Comparison of ENCODE assay signal across 4 cellular contexts in the genomic region with DNA sequence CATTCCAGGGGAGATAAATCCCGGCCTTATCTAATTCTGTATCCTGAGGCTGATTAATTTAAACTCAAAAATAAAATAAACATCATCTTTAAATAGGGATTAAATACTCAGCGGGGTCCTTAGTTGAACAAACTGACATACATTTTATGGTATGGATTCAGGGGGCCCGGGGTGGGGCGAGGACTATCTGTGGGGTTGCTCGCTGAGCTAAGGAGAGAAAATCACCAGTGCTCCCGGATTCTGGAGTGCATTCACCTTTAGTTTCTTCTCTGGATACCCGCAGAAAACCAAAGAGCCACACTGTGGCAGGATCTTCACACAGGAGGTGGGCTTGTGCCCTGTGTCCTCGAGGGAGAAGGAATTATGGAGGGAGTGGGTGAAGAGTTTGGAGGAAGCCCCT.
A peak's percentile ranks its signal among the peaks of the same experiment; 100 is the strongest.
DNase-seq lines count a peak whose midpoint lies in the region.
"Not testable (repeated sequence)": the region's sequence is repeated elsewhere in the genome, so short reads cannot be mapped to it uniquely, and the experiment has no call there.

No MANE protein-coding gene starts in this region.

- not testable (repeated sequence) for H3K4ac ChIP-seq in mesendoderm (ENCODE audit: low read depth, low read length); neuronal stem cell (ENCODE audit: low read length); trophoblast cell (ENCODE audit: low read depth, low read length)

- not testable (repeated sequence) for H3K27me3 Mint-ChIP-seq in activated CD4-positive, alpha-beta T cell treated with anti-CD3 and anti-CD28 coated beads, Interleukin-2, amount 10 ng/mL, durations not matched to agents 24 days and 14 days

- H3K4me1 Mint-ChIP-seq in activated CD4-positive, alpha-beta T cell treated with anti-CD3 and anti-CD28 coated beads, Interleukin-2, amount 10 ng/mL, durations not matched to agents 24 days and 14 days, result not testable (repeated sequence)

- H3K4me1 ChIP-seq in mesendoderm (ENCODE audit: control insufficient read depth, low read depth, low read length); neuronal stem cell (ENCODE audit: control insufficient read depth in 2 of 2, insufficient read depth in 1 of 2, low read depth in 1 of 2, low read length in 2 of 2); trophoblast cell (ENCODE audit: control insufficient read depth in 1 of 2, insufficient read depth in 2 of 2, low read length in 2 of 2): not testable (repeated sequence)

- H2AFZ ChIP-seq in neuronal stem cell (ENCODE audit: low read length); trophoblast cell (ENCODE audit: insufficient read depth, low read length, poor library complexity): not testable (repeated sequence)

- H2AK5ac ChIP-seq in mesendoderm (ENCODE audit: low read length); neuronal stem cell (ENCODE audit: low read depth, low read length); trophoblast cell (ENCODE audit: low read length): not testable (repeated sequence)

- H3K4me3 ChIP-seq in mesendoderm (ENCODE audit: low read length) (peak overlapping the region; percentile 20), trophoblast cell (ENCODE audit: low read depth, low read length) (peak overlapping the region; percentile 47)
- not testable (repeated sequence) for H3K4me3 ChIP-seq in neuronal stem cell (ENCODE audit: low read length in 2 of 2)

- peaks cover 56% of the 10 kb centered on the region for H3K9me3 Mint-ChIP-seq in activated CD4-positive, alpha-beta T cell treated with anti-CD3 and anti-CD28 coated beads, Interleukin-2, amount 10 ng/mL, durations not matched to agents 24 days and 14 days

- not testable (repeated sequence) for H3K27ac Mint-ChIP-seq in activated CD4-positive, alpha-beta T cell treated with anti-CD3 and anti-CD28 coated beads, Interleukin-2, amount 10 ng/mL, durations not matched to agents 24 days and 14 days

- intact Hi-C loops in activated CD4-positive, alpha-beta T cell treated with anti-CD3 and anti-CD28 coated beads, Interleukin-2, amount 10 ng/mL, durations not matched to agents 24 days and 14 days (cut with micrococcal nuclease), result not testable (repeated sequence)

- H3K56ac ChIP-seq in mesendoderm (ENCODE audit: low read length), result not testable (repeated sequence)

- H4K5ac ChIP-seq in mesendoderm (ENCODE audit: low read length), result not testable (repeated sequence)

- no CpG with 5 or more reads among the region's 8 CpGs for WGBS in mesendoderm (ENCODE audit: extremely low coverage, insufficient coverage, low lambda C conversion rate)
- no CpG with 5 or more reads among the region's 8 CpGs for WGBS in neuronal stem cell (ENCODE audit: extremely low coverage in 2 of 2, insufficient read length in 2 of 2, insufficient replicate concordance in 1 of 2), 2 donors
- no CpG with 5 or more reads among the region's 8 CpGs for WGBS in trophoblast cell (ENCODE audit: extremely low coverage, insufficient coverage, insufficient read length)

- peak; percentile 39 for DNase-seq in activated CD4-positive, alpha-beta T cell treated with anti-CD3 and anti-CD28 coated beads, Interleukin-2, amount 10 ng/mL, durations not matched to agents 24 days and 14 days
- not testable (repeated sequence) for DNase-seq in mesendoderm; neuronal stem cell (ENCODE audit: low spot score); trophoblast cell

- not testable (repeated sequence) for H3K79me1 ChIP-seq in mesendoderm (ENCODE audit: low read length); neuronal stem cell (ENCODE audit: low read depth, low read length); trophoblast cell (ENCODE audit: low read length)

- not testable (repeated sequence) for H3K27ac ChIP-seq in mesendoderm (ENCODE audit: low read depth, low read length); neuronal stem cell (replicated peaks; ENCODE audit: low read length); trophoblast cell (ENCODE audit: low read depth, low read length)

- not testable (repeated sequence) for H4K8ac ChIP-seq in mesendoderm (ENCODE audit: low read depth, low read length); neuronal stem cell (ENCODE audit: low read depth, low read length); trophoblast cell (ENCODE audit: low read depth, low read length)

- not testable (repeated sequence) for H3K9ac ChIP-seq in mesendoderm (ENCODE audit: low read length); neuronal stem cell (ENCODE audit: low read depth, low read length, poor library complexity); trophoblast cell (ENCODE audit: low read length)

- not testable (repeated sequence) for H2BK120ac ChIP-seq in mesendoderm (ENCODE audit: low read depth, low read length); neuronal stem cell (ENCODE audit: low read depth, low read length); trophoblast cell (ENCODE audit: insufficient read depth, low read length, poor library complexity)

- H2BK5ac ChIP-seq in mesendoderm (ENCODE audit: low read length); neuronal stem cell (ENCODE audit: low read length); trophoblast cell (ENCODE audit: low read depth, low read length, poor library complexity): not testable (repeated sequence)

- H3K9me3 ChIP-seq in neuronal stem cell (replicated peaks in 1 of 2; ENCODE audit: control insufficient read depth in 2 of 2, insufficient read depth in 1 of 2, low read depth in 1 of 2, low read length in 2 of 2) (peaks cover 0 to 21% of the 10 kb centered on the region in 2 donors), trophoblast cell (ENCODE audit: insufficient read depth, low read depth, low read length) (peaks cover 44% of the 10 kb centered on the region)

- H4K91ac ChIP-seq in neuronal stem cell (ENCODE audit: low read depth, low read length, poor library complexity); trophoblast cell (ENCODE audit: low read depth, low read length): not testable (repeated sequence)

- H2BK12ac ChIP-seq in neuronal stem cell (ENCODE audit: low read length); trophoblast cell (ENCODE audit: low read length): not testable (repeated sequence)

- H4K12ac ChIP-seq in trophoblast cell (ENCODE audit: low read depth, low read length), result not testable (repeated sequence)

- H3K14ac ChIP-seq in neuronal stem cell (ENCODE audit: low read length); trophoblast cell (ENCODE audit: low read length): not testable (repeated sequence)

- not testable (repeated sequence) for H2BK15ac ChIP-seq in mesendoderm (replicated peaks; ENCODE audit: low read depth); neuronal stem cell (ENCODE audit: low read length)

- H3K36me3 ChIP-seq in mesendoderm (ENCODE audit: control insufficient read depth, insufficient read depth, low read length); neuronal stem cell (replicated peaks in 1 of 2; ENCODE audit: control insufficient read depth in 2 of 2, insufficient read depth in 2 of 2, low read length in 2 of 2); trophoblast cell (ENCODE audit: control insufficient read depth in 1 of 2, insufficient read depth in 2 of 2, low read length in 2 of 2): not testable (repeated sequence)

- not testable (repeated sequence) for H3K23ac ChIP-seq in mesendoderm (ENCODE audit: low read length); trophoblast cell (ENCODE audit: low read length)
- H3K23ac ChIP-seq in neuronal stem cell (ENCODE audit: low read depth, low read length, poor library complexity), result peak overlapping the region; percentile 44

- H3K18ac ChIP-seq in mesendoderm (ENCODE audit: low read length); neuronal stem cell (ENCODE audit: low read length); trophoblast cell (ENCODE audit: low read length): not testable (repeated sequence)

- H3K79me2 ChIP-seq in mesendoderm (ENCODE audit: control insufficient read depth, insufficient read depth, low read length); trophoblast cell (ENCODE audit: control insufficient read depth, insufficient read depth, low read length, poor library complexity): not testable (repeated sequence)

- H3K4me3 Mint-ChIP-seq in activated CD4-positive, alpha-beta T cell treated with anti-CD3 and anti-CD28 coated beads, Interleukin-2, amount 10 ng/mL, durations not matched to agents 24 days and 14 days, result not testable (repeated sequence)

- H3K27me3 ChIP-seq in mesendoderm (ENCODE audit: insufficient read depth, low read length, poor library complexity); neuronal stem cell (ENCODE audit: control insufficient read depth in 3 of 3, insufficient read depth in 3 of 3, low read depth in 1 of 3, low read length in 3 of 3); trophoblast cell (ENCODE audit: insufficient read depth, low read length): not testable (repeated sequence)

- not testable (repeated sequence) for H3K4me2 ChIP-seq in mesendoderm (ENCODE audit: low read length); neuronal stem cell (ENCODE audit: insufficient read depth, low read length, poor library complexity, severe bottlenecking); trophoblast cell (ENCODE audit: low read length)

- not testable (repeated sequence) for H3K36me3 Mint-ChIP-seq in activated CD4-positive, alpha-beta T cell treated with anti-CD3 and anti-CD28 coated beads, Interleukin-2, amount 10 ng/mL, durations not matched to agents 24 days and 14 days (ENCODE audit: low read depth)
